ENCODE assay signal across 23 cellular contexts in genomic region chr1:244212792-244213475, GRCh38.
DNase-seq lines count a peak whose midpoint lies in the region; ATAC-seq and TF ChIP-seq lines count a peak whose summit lies in the region.
"Had no signal": no experiment of that assay in that cellular context is flagged by ENCODE, and none has a peak within 500 bp of the region (broad histone marks: within the 10 kb centered on the region; RNA-seq: fewer than 3 reads in every experiment).

No MANE protein-coding gene starts in this region.

- POLR2A ChIA-PET in IMR-90 (lab: Charles Lee; ENCODE audit: unreplicated experiment) = no interaction called here
- POLR2A ChIA-PET in SK-N-SH (lab: Yijun Ruan, JAX) = no interaction called here
- POLR2A ChIA-PET in CD8-positive, alpha-beta T cell (lab: Charles Lee) = interaction anchor here (0.6 kb wide), 1 partner anchor 10 kb away, joined by 4 read pairs; no protein-coding TSS in a partner anchor

- peak overlapping the region; percentile 58 for H4K91ac ChIP-seq in IMR-90 (ENCODE audit: insufficient read depth, low read depth, low read length)

- peaks cover 3% of the 10 kb centered on the region; the same call in 1 of the 2 replicates for H3K9me1 ChIP-seq in IMR-90 (ENCODE audit: insufficient read depth, low read length)

- H3K23ac ChIP-seq in IMR-90 (ENCODE audit: low read depth, low read length) = peak overlapping the region; percentile 66; the same call in 1 of the 2 replicates

- in situ Hi-C loops in IMR-90 (cut with MboI; ENCODE audit: low sequenced_read_pairs) = no loop called here

- H2BK120ac ChIP-seq in IMR-90 (ENCODE audit: low read depth, low read length) = peak overlapping the region; percentile 79

- H2AK9ac ChIP-seq in IMR-90 (replicated peaks; ENCODE audit: low read depth, low read length, poor library complexity) = no peak overlapping the region

- no peak overlapping the region for H3K4me3 ChIP-seq in IMR-90 (ENCODE audit: insufficient read depth, low read depth, low read length)
- no peak overlapping the region for H3K4me3 ChIP-seq in SK-N-SH (ENCODE audit: low read depth in 2 of 2, low read length in 1 of 2)
- no peak overlapping the region for H3K4me3 ChIP-seq in psoas muscle
- H3K4me3 ChIP-seq in CD8-positive, alpha-beta T cell (ENCODE audit: low read depth, low read length) = no peak overlapping the region
- H3K4me3 ChIP-seq: esophagus muscularis mucosa, smooth muscle cell, thyroid gland had no signal

- H2BK15ac ChIP-seq in IMR-90 (ENCODE audit: low read depth, low read length) = peak overlapping the region; percentile 97

- no peak overlapping the region for H3K56ac ChIP-seq in IMR-90 (ENCODE audit: extremely low read depth, insufficient read depth, low read length)

- H3K36me3 Mint-ChIP-seq in CD8-positive, alpha-beta T cell = no peaks in the 10 kb centered on the region
- H3K36me3 Mint-ChIP-seq: activated naive CD4-positive, alpha-beta T cell treated with anti-CD3 and anti-CD28 coated beads, Interleukin-2, amount 50 U/mL, for 24 hours had no signal

- H4K8ac ChIP-seq in IMR-90 (ENCODE audit: low read depth in 2 of 2, low read length in 2 of 2) = peak overlapping the region; percentile 24 to 50; a peak in 3 of 4 replicates

- no peak for TF ChIP-seq EP300 in SK-N-SH (IDR thresholded peaks at IDR 0.05; ENCODE audit: borderline replicate concordance in 1 of 2, low read depth in 1 of 2, low read length in 1 of 2)

- no peak for DNase-seq in IMR-90
- DNase-seq in SK-N-SH = no peak
- no peak for DNase-seq in left ventricle myocardium superior
- DNase-seq in psoas muscle = no peak
- no peak for DNase-seq in GDM1 (lab: John Stamatoyannopoulos, UW)
- no peak for DNase-seq in activated CD8-positive, alpha-beta memory T cell treated with anti-CD3 and anti-CD28 coated beads for 24 hours
- DNase-seq in CD8-positive, alpha-beta T cell = no peak
- no peak for DNase-seq in D341Med (ENCODE audit: low spot score)
- DNase-seq: activated CD4-positive, alpha-beta T cell treated with anti-CD3 and anti-CD28 coated beads for 1 hour; aorta; effector CD4-positive, alpha-beta T cell; KG1; NCI-H1694; SHP77 treated with DMSO at 0.1 percent for 48 hours; stimulated activated naive CD4-positive, alpha-beta T cell treated with Interleukin-2 at 50 U/mL for 16 hours; thyroid gland had no signal

- H3K4me1 ChIP-seq in IMR-90 (ENCODE audit: control insufficient read depth, insufficient read depth, low read length) = peaks cover 9% of the 10 kb centered on the region
- peaks cover 4 to 14% of the 10 kb centered on the region in 2 experiments; a peak in 3 of 4 replicates for H3K4me1 ChIP-seq in SK-N-SH (ENCODE audit: control insufficient read depth in 1 of 2, insufficient read depth in 2 of 2, low read depth in 1 of 2, low read length in 1 of 2)
- peaks cover 43% of the 10 kb centered on the region for H3K4me1 ChIP-seq in psoas muscle
- H3K4me1 ChIP-seq in CD8-positive, alpha-beta T cell (ENCODE audit: insufficient read depth, low read length) = no peaks in the 10 kb centered on the region
- H3K4me1 ChIP-seq: thyroid gland had no signal

- no peaks in the 10 kb centered on the region for H3K9me3 Mint-ChIP-seq in CD8-positive, alpha-beta T cell
- H3K9me3 Mint-ChIP-seq: activated naive CD4-positive, alpha-beta T cell treated with anti-CD3 and anti-CD28 coated beads, Interleukin-2, amount 50 U/mL, for 24 hours; activated T-helper 1 cell treated with anti-CD3 and anti-CD28 coated beads, Interleukin-12 subunit alpha, Interleukin-12 subunit beta, Interleukin-2, Interleukin-4 antibody, amounts not matched to agents 30 ng/mL and 10 ng/mL and 1 ng/mL, durations not matched to agents 14 hours and 24 hours and 36 hours; neural crest cell had no signal

- H3K27ac Mint-ChIP-seq in CD8-positive, alpha-beta T cell = no peak overlapping the region
- H3K27ac Mint-ChIP-seq: activated naive CD4-positive, alpha-beta T cell treated with anti-CD3 and anti-CD28 coated beads, Interleukin-2, amount 50 U/mL, for 24 hours; activated T-helper 1 cell treated with anti-CD3 and anti-CD28 coated beads, Interleukin-12 subunit alpha, Interleukin-12 subunit beta, Interleukin-2, Interleukin-4 antibody, amounts not matched to agents 30 ng/mL and 10 ng/mL and 1 ng/mL, durations not matched to agents 14 hours and 24 hours and 36 hours; progenitor cell of endocrine pancreas had no signal

- H3K4ac ChIP-seq in IMR-90 (ENCODE audit: low read depth, low read length) = peak overlapping the region; percentile 69

- TF ChIP-seq CTCF in IMR-90 (conservative IDR thresholded peaks at IDR 0.05; ENCODE audit: low read depth, low read length) = no peak
- no peak for TF ChIP-seq CTCF in SK-N-SH (IDR thresholded peaks at IDR 0.05)
- TF ChIP-seq CTCF in psoas muscle (IDR thresholded peaks at IDR 0.05) = no peak
- no peak for TF ChIP-seq CTCF in CD8-positive, alpha-beta T cell (IDR thresholded peaks at IDR 0.05)

- no peak overlapping the region for H3K9ac ChIP-seq in IMR-90 (ENCODE audit: low read depth, low read length)
- no peak overlapping the region for H3K9ac ChIP-seq in SK-N-SH

- ATAC-seq in IMR-90 (ENCODE audit: low read depth) = no peak
- ATAC-seq in left ventricle myocardium superior = peak; percentile 78
- no peak for ATAC-seq in psoas muscle
- ATAC-seq in CD8-positive, alpha-beta T cell = no peak

- H3K27ac ChIP-seq in IMR-90 (ENCODE audit: insufficient read depth, low read length) = no peak overlapping the region
- peak overlapping the region; percentile 20 to 95; a peak in 2 of 4 replicates for H3K27ac ChIP-seq in SK-N-SH (ENCODE audit: low read depth in 2 of 2, low read length in 1 of 2)
- H3K27ac ChIP-seq in psoas muscle = peak overlapping the region; percentile 87
- H3K27ac ChIP-seq in CD8-positive, alpha-beta T cell (ENCODE audit: low read depth, low read length) = no peak overlapping the region
- H3K27ac ChIP-seq: C4-2B, thyroid gland had no signal

- no peaks in the 10 kb centered on the region for H3K79me2 ChIP-seq in SK-N-SH (ENCODE audit: insufficient read depth)

- CTCF ChIA-PET in IMR-90 (lab: Yijun Ruan, JAX) (no interaction called here), SK-N-SH (lab: Yijun Ruan, JAX) (interaction anchor here (0.8 to 1.6 kb wide), 2 partner anchors 60 to 870 kb away, joined by 3 to 4 read pairs; no protein-coding TSS in a partner anchor)
- CTCF ChIA-PET in CD8-positive, alpha-beta T cell (lab: Charles Lee) = no interaction called here

- no peaks in the 10 kb centered on the region for H3K79me1 ChIP-seq in IMR-90 (ENCODE audit: low read depth in 1 of 2, low read length in 2 of 2)

- H3K14ac ChIP-seq in IMR-90 (replicated peaks; ENCODE audit: low read depth, low read length) = peak overlapping the region; percentile 85; the same call in 1 of the 2 replicates

- no TSS peak for BruUV-seq in IMR-90 (replicated peaks; lab: Mats Ljungman, UMichigan)

- no peak for TF ChIP-seq POLR2A in IMR-90 (IDR thresholded peaks at IDR 0.05; ENCODE audit: low read depth, low read length)

- peak overlapping the region; percentile 48 for H2BK20ac ChIP-seq in IMR-90 (ENCODE audit: low read depth, low read length)

- H3F3A ChIP-seq in SK-N-SH (replicated peaks; ENCODE audit: insufficient read depth) = no peaks in the 10 kb centered on the region

- peak overlapping the region; percentile 5 for H2BK5ac ChIP-seq in IMR-90 (ENCODE audit: low read depth, low read length, poor library complexity, severe bottlenecking)

- no peaks in the 10 kb centered on the region for H3K9me3 ChIP-seq in IMR-90 (ENCODE audit: control insufficient read depth, insufficient read depth, low read length)
- no peaks in the 10 kb centered on the region for H3K9me3 ChIP-seq in SK-N-SH
- no peaks in the 10 kb centered on the region for H3K9me3 ChIP-seq in psoas muscle
- H3K9me3 ChIP-seq in CD8-positive, alpha-beta T cell (ENCODE audit: low read length) = no peaks in the 10 kb centered on the region
- H3K9me3 ChIP-seq: thyroid gland had no signal

- no peak overlapping the region for H3K4me3 Mint-ChIP-seq in CD8-positive, alpha-beta T cell
- H3K4me3 Mint-ChIP-seq: activated naive CD4-positive, alpha-beta T cell treated with anti-CD3 and anti-CD28 coated beads, Interleukin-2, amount 50 U/mL, for 24 hours; activated T-helper 1 cell treated with anti-CD3 and anti-CD28 coated beads, Interleukin-12 subunit alpha, Interleukin-12 subunit beta, Interleukin-2, Interleukin-4 antibody, amounts not matched to agents 30 ng/mL and 10 ng/mL and 1 ng/mL, durations not matched to agents 14 hours and 24 hours and 36 hours; neural crest cell had no signal

- H3K9me2 ChIP-seq in SK-N-SH = no peaks in the 10 kb centered on the region

- no peaks in the 10 kb centered on the region for H3K4me1 Mint-ChIP-seq in CD8-positive, alpha-beta T cell (ENCODE audit: low read depth)
- H3K4me1 Mint-ChIP-seq: activated naive CD4-positive, alpha-beta T cell treated with anti-CD3 and anti-CD28 coated beads, Interleukin-2, amount 50 U/mL, for 24 hours had no signal

- H2AFZ ChIP-seq in IMR-90 (replicated peaks; ENCODE audit: low read length, poor library complexity) (no peak overlapping the region), SK-N-SH (ENCODE audit: low read depth) (no peak overlapping the region)

- no peaks in the 10 kb centered on the region for H3K27me3 ChIP-seq in IMR-90 (ENCODE audit: control insufficient read depth, insufficient read depth, low read length)
- no peaks in the 10 kb centered on the region for H3K27me3 ChIP-seq in SK-N-SH (ENCODE audit: insufficient read depth)
- no peaks in the 10 kb centered on the region for H3K27me3 ChIP-seq in psoas muscle (ENCODE audit: insufficient read depth in 3 of 3, low read length in 2 of 3)
- no peaks in the 10 kb centered on the region for H3K27me3 ChIP-seq in CD8-positive, alpha-beta T cell (ENCODE audit: insufficient read depth, low read length)
- H3K27me3 ChIP-seq: esophagus muscularis mucosa, thyroid gland had no signal

- peak overlapping the region; percentile 76 for H3K18ac ChIP-seq in IMR-90 (ENCODE audit: low read depth, low read length)

- H4K20me1 ChIP-seq in IMR-90 (ENCODE audit: insufficient read depth, low read length) (no peaks in the 10 kb centered on the region), SK-N-SH (ENCODE audit: insufficient read depth) (no peaks in the 10 kb centered on the region)

- H3K4me2 ChIP-seq in IMR-90 (ENCODE audit: low read depth, low read length) (no peak overlapping the region), SK-N-SH (no peak overlapping the region)
- H3K4me2 ChIP-seq: smooth muscle cell had no signal

- intact Hi-C loops in IMR-90 (cut with micrococcal nuclease) = loop anchor here (5.0 kb wide), 1 partner anchor 166 kb away; no protein-coding TSS in a partner anchor
- intact Hi-C loops in left ventricle myocardium superior (cut with micrococcal nuclease) = no loop called here
- intact Hi-C loops in psoas muscle (cut with DNase I) = no loop called here
- intact Hi-C loops in CD8-positive, alpha-beta T cell (cut with DNase I, micrococcal nuclease) = no loop called here

- H3K27me3 Mint-ChIP-seq in CD8-positive, alpha-beta T cell (ENCODE audit: low read depth) = peaks cover 4% of the 10 kb centered on the region
- H3K27me3 Mint-ChIP-seq: activated naive CD4-positive, alpha-beta T cell treated with anti-CD3 and anti-CD28 coated beads, Interleukin-2, amount 50 U/mL, for 24 hours had no signal

- WGBS in IMR-90 (ENCODE audit: extremely low coverage in 2 of 2, insufficient read length in 1 of 2), 2 experiments = no CpG with 5 or more reads among the region's 8 CpGs
- WGBS in SK-N-SH (ENCODE audit: low lambda C conversion rate) = 92% methylated on average over 8 of the region's 8 CpGs
- WGBS in psoas muscle, 3 donors = 61 to 67% (median 64%) methylated on average over 8 of the region's 8 CpGs

- peak overlapping the region; percentile 49 for H4K5ac ChIP-seq in IMR-90 (ENCODE audit: low read depth, low read length)

- dilution Hi-C loops in IMR-90 (cut with HindIII; ENCODE audit: low sequenced_read_pairs, unreplicated experiment) = no loop called here

- TF ChIP-seq RAD21 in IMR-90 (IDR thresholded peaks at IDR 0.05; ENCODE audit: low read length) (no peak), SK-N-SH (IDR thresholded peaks at IDR 0.05; ENCODE audit: low read length) (no peak)

- peak overlapping the region; percentile 87 for H2AK5ac ChIP-seq in IMR-90 (ENCODE audit: low read depth, low read length)

- no peaks in the 10 kb centered on the region for H3K36me3 ChIP-seq in IMR-90 (ENCODE audit: control insufficient read depth, insufficient read depth, low read length)
- H3K36me3 ChIP-seq in SK-N-SH (replicated peaks in 1 of 2; ENCODE audit: control insufficient read depth in 1 of 2, insufficient read depth in 2 of 2, low read length in 1 of 2) = no peaks in the 10 kb centered on the region
- H3K36me3 ChIP-seq in psoas muscle (ENCODE audit: insufficient read depth in 1 of 2, low read depth in 1 of 2) = no peaks in the 10 kb centered on the region
- no peaks in the 10 kb centered on the region for H3K36me3 ChIP-seq in CD8-positive, alpha-beta T cell (ENCODE audit: insufficient read depth, low read length)
- H3K36me3 ChIP-seq: esophagus muscularis mucosa, thyroid gland had no signal

Comparison
In these comparisons a context has a peak if more than half of its experiments do, and no peak if none do; other contexts are left out.
1. H3K27ac ChIP-seq: peak in SK-N-SH (2 of 2) and psoas muscle (single experiment); none in IMR-90 (single experiment) and CD8-positive, alpha-beta T cell (single experiment).